Comparison of ENCODE assay signal across 14 cellular contexts in the genomic region with DNA sequence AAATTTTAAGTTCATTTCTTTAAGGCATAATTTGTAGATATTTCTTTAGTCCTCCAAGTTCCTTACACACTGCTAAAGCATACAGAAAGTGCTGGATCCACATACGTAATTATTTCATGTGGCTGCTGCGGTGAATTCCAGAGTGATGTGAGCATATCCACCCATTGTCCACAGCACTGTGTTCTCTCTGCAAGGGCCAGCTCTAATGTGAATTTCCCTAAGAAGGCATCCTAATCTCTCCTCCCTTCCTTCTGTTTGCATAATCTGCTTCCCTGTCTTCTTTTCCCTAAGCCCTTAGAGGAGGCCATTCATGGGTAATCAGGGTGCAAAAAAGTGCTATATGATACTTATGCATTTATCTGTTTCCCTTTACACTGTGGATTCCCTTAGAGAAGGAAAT. TPM values are rescaled to one million over a fixed set of nuclear protein-coding genes. Genes with fewer than 3 reads are reported as not detected.
DNase-seq lines count a peak whose midpoint lies in the region; TF ChIP-seq lines count a peak whose summit lies in the region.
"Had no signal": no experiment of that assay in that cellular context is flagged by ENCODE, and none has a peak within 500 bp of the region (broad histone marks: within the 10 kb centered on the region; RNA-seq: fewer than 3 reads in every experiment).

No MANE protein-coding gene starts in this region.

- intact Hi-C loops in head of caudate nucleus (cut with DNase I), result no loop called here

- DNase-seq in AG10803 (ENCODE audit: low read depth), result peak; percentile 86
- peak; percentile 97 for DNase-seq in amniotic epithelial cell (ENCODE audit: low read depth)
- DNase-seq in glomerular endothelial cell (ENCODE audit: extremely low read depth, low read depth, low spot score), result peak; percentile 95
- peak; percentile 67 for DNase-seq in non-pigmented ciliary epithelial cell (ENCODE audit: low read depth)
- DNase-seq in RKO (ENCODE audit: low spot score), result no peak
- no peak for DNase-seq in head of caudate nucleus
- DNase-seq in cortex of kidney (lab: John Stamatoyannopoulos, UW), result no peak
- DNase-seq in hippocampal formation (lab: John Stamatoyannopoulos, UW), result no peak
- DNase-seq: activated naive CD4-positive, alpha-beta T cell treated with anti-CD3 and anti-CD28 coated beads, Interleukin-2, amount 50 U/mL, for 16 hours; cerebellar nuclear complex; COR-L47; spleen; testis had no signal

- H3K4me3 ChIP-seq in AG10803 (ENCODE audit: low read length), result no peak overlapping the region
- H3K4me3 ChIP-seq: A549, spleen, testis had no signal

- no peak for TF ChIP-seq CTCF in AG10803 (conservative IDR thresholded peaks at IDR 0.05; ENCODE audit: low read length)

RNA-seq across cellular contexts. Expression of gene COBLL1, which starts 57.2 kb away (rescaled TPM):
- total RNA-seq in glomerular endothelial cell, result 9.0 and 14.2 TPM in 2 replicates

Comparison
In these comparisons a context has a peak if more than half of its experiments do, and no peak if none do; other contexts are left out.
1. DNase-seq: peak in AG10803 (single experiment), amniotic epithelial cell (single experiment), glomerular endothelial cell (single experiment) and non-pigmented ciliary epithelial cell (single experiment); none in RKO (single experiment), head of caudate nucleus (0 of 42), cortex of kidney (single experiment) and hippocampal formation (0 of 2).